ENCODE assay signal across 10 cellular contexts in the genomic region with DNA sequence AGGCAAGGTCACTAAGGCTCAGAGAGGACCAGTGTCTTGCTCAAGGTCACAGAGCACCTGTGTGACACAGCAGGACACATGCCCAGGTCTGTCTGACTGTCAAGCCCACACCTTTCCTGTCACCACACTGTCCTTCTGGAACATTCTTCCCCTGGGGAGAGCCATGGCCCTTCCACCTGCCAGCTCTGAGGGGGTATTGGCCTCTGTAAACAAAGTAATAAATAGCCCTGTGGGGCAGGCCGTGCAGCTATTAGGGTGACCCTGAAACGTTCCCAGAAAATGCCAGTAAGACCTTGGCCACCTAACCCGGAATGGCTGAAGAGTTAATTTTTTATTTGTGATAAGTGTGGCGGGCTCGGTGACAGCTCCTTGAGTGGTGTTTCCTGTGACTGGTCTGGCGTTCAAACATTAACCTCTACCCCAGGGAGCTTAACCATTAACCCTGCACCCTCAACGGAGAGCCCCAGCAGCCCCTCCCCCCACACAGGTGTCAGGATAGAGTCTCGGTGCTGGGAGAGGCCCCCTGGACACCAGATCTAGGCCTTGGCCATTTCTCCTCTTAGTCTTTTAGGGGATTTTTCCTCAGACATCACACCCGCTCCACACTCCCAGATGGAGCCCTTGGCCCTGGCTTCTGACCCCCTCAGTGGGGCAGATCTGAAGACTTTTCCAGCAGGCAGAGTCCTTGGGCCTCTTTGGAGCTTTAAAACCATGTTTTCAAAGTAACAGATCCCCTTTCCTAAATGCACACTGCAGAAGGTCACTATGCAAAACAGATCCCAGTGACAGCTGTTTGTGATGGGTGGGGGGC. TPM values are rescaled to one million over a fixed set of nuclear protein-coding genes. Genes with fewer than 3 reads are reported as not detected.
A peak's percentile ranks its signal among the peaks of the same experiment; 100 is the strongest.
DNase-seq lines count a peak whose midpoint lies in the region; ATAC-seq and TF ChIP-seq lines count a peak whose summit lies in the region.
"Had no signal": no experiment of that assay in that cellular context is flagged by ENCODE, and none has a peak within 500 bp of the region (broad histone marks: within the 10 kb centered on the region; RNA-seq: fewer than 3 reads in every experiment).

No MANE protein-coding gene starts in this region.

- H3K27me3 ChIP-seq in heart right ventricle, result peaks cover 0 to 3% (median 0%) of the 10 kb centered on the region in 7 donors

- ATAC-seq in heart right ventricle, result peak in 1 of 8 donors; percentile 19
- no peak for ATAC-seq in left cardiac atrium
- peak; percentile 88 for ATAC-seq in HG03135 (IDR thresholded peaks at IDR 0.05; ENCODE audit: unreplicated experiment)
- ATAC-seq in activated naive CD4-positive, alpha-beta T cell treated with anti-CD3 and anti-CD28 coated beads, Interleukin-2, amount 50 U/mL, for 72 hours, result no peak
- ATAC-seq: natural killer cell had no signal

- no peak overlapping the region for H3K4me3 ChIP-seq in heart right ventricle

- peak overlapping the region; percentile 42 to 89 (median 74) for H3K27ac ChIP-seq in heart right ventricle
- H3K27ac ChIP-seq: KMS-11 had no signal

- H3K4me1 ChIP-seq in heart right ventricle, result peaks cover 7 to 98% (median 59%) of the 10 kb centered on the region in 9 donors

- no peaks in the 10 kb centered on the region for H3K36me3 ChIP-seq in heart right ventricle

- H3K36me3 Mint-ChIP-seq in activated naive CD4-positive, alpha-beta T cell treated with anti-CD3 and anti-CD28 coated beads, Interleukin-2, amount 50 U/mL, for 72 hours, result no peaks in the 10 kb centered on the region
- H3K36me3 Mint-ChIP-seq: natural killer cell had no signal

- TF ChIP-seq CTCF in heart right ventricle (IDR thresholded peaks at IDR 0.05), result no peak

- H3K27ac Mint-ChIP-seq in activated naive CD4-positive, alpha-beta T cell treated with anti-CD3 and anti-CD28 coated beads, Interleukin-2, amount 50 U/mL, for 72 hours, result no peak overlapping the region
- H3K27ac Mint-ChIP-seq: natural killer cell had no signal

- intact Hi-C loops in heart right ventricle (cut with DNase I) (loop anchor here in 1 of 10 donors (10.0 kb wide), 1 partner anchor 173 kb away; no protein-coding TSS in a partner anchor), left cardiac atrium (cut with DNase I) (no loop called here)

- H3K9me3 Mint-ChIP-seq in activated naive CD4-positive, alpha-beta T cell treated with anti-CD3 and anti-CD28 coated beads, Interleukin-2, amount 50 U/mL, for 72 hours, result no peaks in the 10 kb centered on the region
- H3K9me3 Mint-ChIP-seq: natural killer cell had no signal

- WGBS in heart right ventricle, 2 donors, result 24 to 36% methylated on average over 9 of the region's 9 CpGs

- DNase-seq in heart right ventricle (no peak), left cardiac atrium (no peak), islet precursor cell (peak; percentile 42), NCI-H1048 (lab: John Stamatoyannopoulos, UW) (no peak), SK-N-DZ (ENCODE audit: low spot score) (no peak)
- DNase-seq in activated CD4-positive, alpha-beta T cell treated with anti-CD3 and anti-CD28 coated beads for 1 hour, result no peak
- no peak for DNase-seq in activated naive CD4-positive, alpha-beta T cell treated with anti-CD3 and anti-CD28 coated beads, Interleukin-2, amount 50 U/mL, for 72 hours (ENCODE audit: low spot score in 2 of 2)
- DNase-seq: natural killer cell had no signal

- no peaks in the 10 kb centered on the region for H3K9me3 ChIP-seq in heart right ventricle

RNA-seq across cellular contexts. Expression of a gene that starts 36.6 kb away (rescaled TPM):
- total RNA-seq in heart right ventricle (under 1 TPM in 8 of 10 donors, not detected in 2; 0.36 to 0.94 (median 0.57) TPM), left cardiac atrium (under 1 TPM in 1 of 2 donors, not detected in 1; 0.32 TPM)
- 1 to 10 TPM in 1 of 2 donors, under 1 TPM in 1; 0.10 to 1.4 TPM for polyA plus RNA-seq in heart right ventricle
- not detected in 2 replicates for polyA plus RNA-seq in SK-N-DZ (2014; cell fraction: cytosol; rRNA removed)
- not detected in 2 replicates for polyA plus RNA-seq in SK-N-DZ (2014; cell fraction: nucleus; rRNA removed)
- not detected for total RNA-seq in activated naive CD4-positive, alpha-beta T cell treated with anti-CD3 and anti-CD28 coated beads, Interleukin-2, amount 50 U/mL, for 72 hours
- total RNA-seq: natural killer cell had no signal

RNA-seq across cellular contexts. Expression of a gene that starts 56.0 kb away (rescaled TPM):
- total RNA-seq in heart right ventricle, result 1 to 10 TPM in 8 of 10 donors, under 1 TPM in 2; 0.32 to 4.7 (median 2.2) TPM
- 1 to 10 TPM in 1 of 2 donors, under 1 TPM in 1; 0.78 to 1.2 TPM for polyA plus RNA-seq in heart right ventricle
- total RNA-seq in left cardiac atrium, result 10 to 100 TPM in 1 of 2 donors, 1 to 10 TPM in 1; 6.1 to 16.4 TPM
- polyA plus RNA-seq in SK-N-DZ (2014; cell fraction: cytosol; rRNA removed), result 0.52 TPM in 1 of 2 replicates, not detected in the other
- polyA plus RNA-seq in SK-N-DZ (2014; cell fraction: nucleus; rRNA removed), result not detected in 2 replicates
- not detected for total RNA-seq in activated naive CD4-positive, alpha-beta T cell treated with anti-CD3 and anti-CD28 coated beads, Interleukin-2, amount 50 U/mL, for 72 hours
- total RNA-seq: natural killer cell had no signal

RNA-seq across cellular contexts. Expression of a gene that starts 56.6 kb away (rescaled TPM):
- total RNA-seq in heart right ventricle, result 1 to 10 TPM in 7 of 10 donors, under 1 TPM in 3; 0.47 to 2.5 (median 1.5) TPM
- polyA plus RNA-seq in heart right ventricle, result under 1 TPM in 1 of 2 donors, not detected in 1; 0.14 TPM
- total RNA-seq in left cardiac atrium, result under 1 TPM; 0.91 to 0.97 TPM
- polyA plus RNA-seq in SK-N-DZ (2014; cell fraction: cytosol; rRNA removed), result 0.10 and 0.31 TPM in 2 replicates
- not detected in 2 replicates for polyA plus RNA-seq in SK-N-DZ (2014; cell fraction: nucleus; rRNA removed)
- not detected for total RNA-seq in activated naive CD4-positive, alpha-beta T cell treated with anti-CD3 and anti-CD28 coated beads, Interleukin-2, amount 50 U/mL, for 72 hours
- total RNA-seq: natural killer cell had no signal
